1 cellular context compared by ENCODE assay signal in genomic region chr5:56123531-56124243, GRCh38.
TF ChIP-seq lines count a peak whose summit lies in the region.

No MANE protein-coding gene starts in this region.

TF ChIP-seq in HEK293, 187 proteins besides CTCF, POLR2A, EP300 and RAD21 (continued from another document and continues in another):
- TF ChIP-seq ZNF404 (tag by site-specific recombination; IDR thresholded peaks at IDR 0.05) (no peak), ZFP3 (tag by site-specific recombination; IDR thresholded peaks at IDR 0.05; ENCODE audit: low read depth) (peak; percentile 38; the same call in 1 of the 2 replicates), ZBTB44 (tag by site-specific recombination; IDR thresholded peaks at IDR 0.05) (peak; percentile 87), ZNF324 (tag by site-specific recombination; IDR thresholded peaks at IDR 0.05) (peak; percentile 94), KLF16 (tag by site-specific recombination; IDR thresholded peaks at IDR 0.05) (no peak; the same call in 1 of the 2 replicates), GLIS2 (tag by site-specific recombination; IDR thresholded peaks at IDR 0.05) (peak; percentile 61), ZNF248 (tag by site-specific recombination; IDR thresholded peaks at IDR 0.05) (no peak), ZNF645 (tag by site-specific recombination; IDR thresholded peaks at IDR 0.05) (0 out of 2 replicates have a peak, but pooled peaks have one; percentile 38), GFI1B (tag by site-specific recombination; IDR thresholded peaks at IDR 0.05) (peak; percentile 54), EGR2 (tag by site-specific recombination; IDR thresholded peaks at IDR 0.05; ENCODE audit: low read depth) (peak; percentile 93), SCRT1 (tag by site-specific recombination; IDR thresholded peaks at IDR 0.05; ENCODE audit: borderline replicate concordance) (no peak), ZNF239 (tag by site-specific recombination; IDR thresholded peaks at IDR 0.05) (no peak), BCL11B (tag by site-specific recombination; IDR thresholded peaks at IDR 0.05; ENCODE audit: low read depth) (no peak), MYNN (tag by site-specific recombination; IDR thresholded peaks at IDR 0.05; ENCODE audit: borderline replicate concordance) (peak; percentile 71; the same call in 1 of the 2 replicates), SP2 (tag by site-specific recombination; IDR thresholded peaks at IDR 0.05) (peak; percentile 71), ZNF354C (tag by site-specific recombination; IDR thresholded peaks at IDR 0.05; ENCODE audit: borderline replicate concordance, low read depth) (no peak), YY1 (tag by site-specific recombination; IDR thresholded peaks at IDR 0.05) (0 out of 2 replicates have a peak, but pooled peaks have one; percentile 15), ZNF274 (IDR thresholded peaks at IDR 0.05; ENCODE audit: low read length) (no peak), ZNF274 (tag by site-specific recombination; IDR thresholded peaks at IDR 0.05; ENCODE audit: borderline replicate concordance) (no peak), MEIS1 (CRISPR knock-in tag; IDR thresholded peaks at IDR 0.05; ENCODE audit: borderline replicate concordance) (peak; percentile 99), ZNF221 (tag by site-specific recombination; IDR thresholded peaks at IDR 0.05; ENCODE audit: borderline replicate concordance) (no peak), ZSCAN4 (tag by site-specific recombination; IDR thresholded peaks at IDR 0.05) (no peak), ZNF19 (tag by site-specific recombination; IDR thresholded peaks at IDR 0.05; ENCODE audit: low read depth) (no peak), ZNF513 (tag by site-specific recombination; IDR thresholded peaks at IDR 0.05) (no peak), ZNF518A (tag by site-specific recombination; conservative IDR thresholded peaks at IDR 0.05; ENCODE audit: low read depth) (peak; percentile 56; the same call in 1 of the 2 replicates), ZNF112 (tag by site-specific recombination; IDR thresholded peaks at IDR 0.05) (no peak), ELK4 (IDR thresholded peaks at IDR 0.05; ENCODE audit: borderline replicate concordance, low read depth, low read length) (no peak), IKZF3 (tag by site-specific recombination; IDR thresholded peaks at IDR 0.05) (peak; percentile 88), ZNF148 (tag by site-specific recombination; IDR thresholded peaks at IDR 0.05; ENCODE audit: borderline replicate concordance) (no peak), ZNF747 (tag by site-specific recombination; IDR thresholded peaks at IDR 0.05) (no peak), ZNF677 (tag by site-specific recombination; IDR thresholded peaks at IDR 0.05) (no peak), ZNF626 (tag by site-specific recombination; IDR thresholded peaks at IDR 0.05) (no peak), ZIC2 (tag by site-specific recombination; IDR thresholded peaks at IDR 0.05) (peak; percentile 75), ZBTB6 (tag by site-specific recombination; IDR thresholded peaks at IDR 0.05) (no peak), FEZF1 (tag by site-specific recombination; IDR thresholded peaks at IDR 0.05) (peak; percentile 90), ZNF398 (tag by site-specific recombination; IDR thresholded peaks at IDR 0.05) (peak; percentile 60), ZNF433 (tag by site-specific recombination; IDR thresholded peaks at IDR 0.05; ENCODE audit: low read depth) (0 out of 2 replicates have a peak, but pooled peaks have one; percentile 5), ZNF473 (tag by site-specific recombination; IDR thresholded peaks at IDR 0.05) (no peak), ZNF266 (tag by site-specific recombination; IDR thresholded peaks at IDR 0.05; ENCODE audit: low read depth) (no peak), SALL2 (tag by site-specific recombination; IDR thresholded peaks at IDR 0.05; ENCODE audit: borderline replicate concordance) (no peak), ZNF692 (tag by site-specific recombination; IDR thresholded peaks at IDR 0.05) (peak; percentile 94), ZNF580 (tag by site-specific recombination; IDR thresholded peaks at IDR 0.05) (0 out of 2 replicates have a peak, but pooled peaks have one; percentile 60)
